13 cellular contexts compared by ENCODE assay signal in the genomic region with DNA sequence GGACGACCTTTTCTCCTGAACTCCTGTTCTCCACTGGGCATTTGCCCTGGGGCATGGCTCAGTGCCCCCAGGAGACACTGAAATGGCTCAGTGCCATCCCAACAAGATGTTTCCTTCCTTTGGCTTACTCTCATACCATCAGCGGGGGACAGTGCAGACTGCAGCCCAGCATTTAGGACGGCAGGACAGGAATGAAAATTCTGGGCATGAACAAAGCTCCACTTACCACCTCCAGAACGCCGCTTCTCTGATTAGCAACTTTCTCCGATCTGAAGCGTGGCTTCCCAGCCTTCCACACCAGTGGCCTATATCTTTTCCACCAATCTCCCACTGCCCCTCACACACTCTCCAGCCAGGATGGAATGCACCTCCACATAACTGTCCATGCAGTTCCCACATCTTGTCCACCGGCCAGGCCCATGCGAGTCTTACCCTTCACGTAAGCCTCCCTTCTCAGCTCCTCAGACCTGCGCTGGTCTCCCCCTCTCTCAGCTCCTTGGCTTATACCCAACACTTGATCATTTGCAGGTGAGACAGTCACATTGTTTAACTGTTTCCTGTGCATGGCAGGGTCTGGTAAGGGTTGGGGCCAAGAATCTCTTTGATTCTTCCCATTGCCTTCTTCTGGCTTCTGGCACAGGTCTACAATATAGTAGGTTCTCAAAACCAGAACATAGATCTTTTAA.
DNase-seq lines count a peak whose midpoint lies in the region; FAIRE-seq and TF ChIP-seq lines count a peak whose summit lies in the region.
"Had no signal": no experiment of that assay in that cellular context is flagged by ENCODE, and none has a peak within 500 bp of the region (broad histone marks: within the 10 kb centered on the region; RNA-seq: fewer than 3 reads in every experiment).

No MANE protein-coding gene starts in this region.

- no peaks in the 10 kb centered on the region for H3K27me3 ChIP-seq in ACC112 (ENCODE audit: insufficient read depth, low read length)
- no peaks in the 10 kb centered on the region for H3K27me3 ChIP-seq in astrocyte (ENCODE audit: insufficient read depth, low read length)
- H3K27me3 ChIP-seq in muscle layer of colon (ENCODE audit: control insufficient read depth in 1 of 2, insufficient read depth in 2 of 2, low read length in 2 of 2), result no peaks in the 10 kb centered on the region
- no peaks in the 10 kb centered on the region for H3K27me3 ChIP-seq in smooth muscle cell (ENCODE audit: low read depth)

- peaks cover 22% of the 10 kb centered on the region for H3K36me3 Mint-ChIP-seq in astrocyte (ENCODE audit: low read depth, unreplicated experiment)
- peaks cover 48 to 49% of the 10 kb centered on the region in 2 donors for H3K36me3 Mint-ChIP-seq in CD14-positive monocyte

- H4K20me1 ChIP-seq in astrocyte (ENCODE audit: insufficient read depth, low read length) (no peaks in the 10 kb centered on the region), smooth muscle cell (ENCODE audit: low read depth) (peaks cover 26% of the 10 kb centered on the region)

- H3K9me3 Mint-ChIP-seq in astrocyte (ENCODE audit: unreplicated experiment), result no peaks in the 10 kb centered on the region
- no peaks in the 10 kb centered on the region for H3K9me3 Mint-ChIP-seq in CD14-positive monocyte

- H3K9ac ChIP-seq in astrocyte (ENCODE audit: low read length) (peak overlapping the region; percentile 69), muscle layer of colon (ENCODE audit: low read length) (peak overlapping the region; percentile 62), smooth muscle cell (ENCODE audit: low read depth) (no peak overlapping the region)

- no peak overlapping the region for H2AFZ ChIP-seq in ACC112 (ENCODE audit: low read length, unreplicated experiment)
- no peak overlapping the region for H2AFZ ChIP-seq in astrocyte (ENCODE audit: low read depth, low read length)
- H2AFZ ChIP-seq in smooth muscle cell (ENCODE audit: low read depth), result no peak overlapping the region

- H3K79me2 ChIP-seq in ACC112 (ENCODE audit: control insufficient read depth, insufficient read depth, low read length, unreplicated experiment), result peaks cover 23% of the 10 kb centered on the region
- peaks cover 20% of the 10 kb centered on the region for H3K79me2 ChIP-seq in astrocyte (ENCODE audit: insufficient read depth, low read length)
- H3K79me2 ChIP-seq in smooth muscle cell (ENCODE audit: low read depth), result peaks cover 42% of the 10 kb centered on the region

- DNase-seq in NCI-H69 (lab: John Stamatoyannopoulos, UW) (peak; percentile 34), astrocyte (ENCODE audit: low read depth) (no peak), NCI-H2081 treated with DMSO at 0.1 percent for 48 hours (lab: John Stamatoyannopoulos, UW) (no peak), CD14-positive monocyte (ENCODE audit: low spot score) (no peak), smooth muscle cell (lab: John Stamatoyannopoulos, UW; ENCODE audit: unreplicated experiment) (no peak)
- no peak for DNase-seq in stimulated activated CD8-positive, alpha-beta memory T cell treated with anti-CD3 and anti-CD28 coated beads, Interleukin-4, amount 100 ng/mL, for 48 hours
- DNase-seq: COR-L47; cortex of kidney; NCI-H345; right cardiac atrium; stimulated activated naive CD4-positive, alpha-beta T cell treated with Interleukin-2 at 50 U/mL for 16 hours had no signal

- H3K27me3 Mint-ChIP-seq in astrocyte (ENCODE audit: low read depth, unreplicated experiment), result no peaks in the 10 kb centered on the region
- peaks cover 0 to 3% (median 0%) of the 10 kb centered on the region in 3 donors for H3K27me3 Mint-ChIP-seq in CD14-positive monocyte (ENCODE audit: low read depth in 3 of 3)

- TF ChIP-seq CTCF in astrocyte (IDR thresholded peaks at IDR 0.05; ENCODE audit: insufficient read depth, low read depth, low read length) (no peak), CD14-positive monocyte (IDR thresholded peaks at IDR 0.05) (no peak), smooth muscle cell (IDR thresholded peaks at IDR 0.05; ENCODE audit: borderline replicate concordance, insufficient read depth, poor library complexity, severe bottlenecking) (no peak)

- H3K27ac ChIP-seq in ACC112 (ENCODE audit: low read depth, low read length) (peak overlapping the region; percentile 87), astrocyte (ENCODE audit: low read depth, low read length) (peak overlapping the region; percentile 84), muscle layer of colon (ENCODE audit: low read depth, low read length) (peak overlapping the region; percentile 82), smooth muscle cell (ENCODE audit: low read depth) (no peak overlapping the region)

- no peak for FAIRE-seq in astrocyte (lab: Jason Lieb, UNC)

- H3K4me3 ChIP-seq in ACC112 (ENCODE audit: low read depth, low read length) (peak overlapping the region; percentile 31; the same call in 1 of the 2 replicates), astrocyte (ENCODE audit: insufficient read depth, low read depth, low read length) (no peak overlapping the region), muscle layer of colon (ENCODE audit: low read depth in 1 of 2, low read length in 2 of 2) (peak overlapping the region in 1 of 2 donors; percentile 73), smooth muscle cell (no peak overlapping the region)

- H3K4me2 ChIP-seq in astrocyte (ENCODE audit: low read length), result no peak overlapping the region
- H3K4me2 ChIP-seq in smooth muscle cell, result no peak overlapping the region

- H3K4me1 ChIP-seq in ACC112 (ENCODE audit: control insufficient read depth, insufficient read depth, low read length, unreplicated experiment) (peaks cover 59% of the 10 kb centered on the region), astrocyte (ENCODE audit: insufficient read depth, low read length) (peaks cover 48% of the 10 kb centered on the region), muscle layer of colon (ENCODE audit: insufficient read depth, low read length) (peaks cover 44% of the 10 kb centered on the region), smooth muscle cell (ENCODE audit: low read depth) (peaks cover 30% of the 10 kb centered on the region)

- H3K36me3 ChIP-seq in ACC112 (ENCODE audit: insufficient read depth, low read length), result no peaks in the 10 kb centered on the region
- peaks cover 4% of the 10 kb centered on the region for H3K36me3 ChIP-seq in astrocyte (ENCODE audit: insufficient read depth, low read length)
- H3K36me3 ChIP-seq in muscle layer of colon (ENCODE audit: insufficient read depth, low read length), result no peaks in the 10 kb centered on the region
- no peaks in the 10 kb centered on the region for H3K36me3 ChIP-seq in smooth muscle cell (ENCODE audit: low read depth)

- peaks cover 63% of the 10 kb centered on the region for H3K4me1 Mint-ChIP-seq in astrocyte (ENCODE audit: low read depth, unreplicated experiment)
- peaks cover 40% of the 10 kb centered on the region for H3K4me1 Mint-ChIP-seq in CD14-positive monocyte

- no peak overlapping the region for H3K27ac Mint-ChIP-seq in astrocyte (ENCODE audit: unreplicated experiment)
- peak overlapping the region in 1 of 7 donors; percentile 81 for H3K27ac Mint-ChIP-seq in CD14-positive monocyte

- 98% methylated on average over 11 of the region's 11 CpGs for WGBS in smooth muscle cell (ENCODE audit: low lambda C conversion rate)

- H3K4me3 Mint-ChIP-seq in astrocyte (ENCODE audit: unreplicated experiment) (peak overlapping the region; percentile 21), CD14-positive monocyte (peak overlapping the region in 1 of 2 donors; percentile 4)

- H3K9me3 ChIP-seq in astrocyte (ENCODE audit: insufficient read depth, low read depth, low read length) (no peaks in the 10 kb centered on the region), muscle layer of colon (ENCODE audit: low read length) (no peaks in the 10 kb centered on the region), smooth muscle cell (replicated peaks; ENCODE audit: low read depth) (no peaks in the 10 kb centered on the region)

- peaks cover 8% of the 10 kb centered on the region for H3F3A ChIP-seq in smooth muscle cell (ENCODE audit: low read depth)

- intact Hi-C loops in CD14-positive monocyte (cut with micrococcal nuclease), result no loop called here
